ENCODE assay signal across 8 cellular contexts in the genomic region with DNA sequence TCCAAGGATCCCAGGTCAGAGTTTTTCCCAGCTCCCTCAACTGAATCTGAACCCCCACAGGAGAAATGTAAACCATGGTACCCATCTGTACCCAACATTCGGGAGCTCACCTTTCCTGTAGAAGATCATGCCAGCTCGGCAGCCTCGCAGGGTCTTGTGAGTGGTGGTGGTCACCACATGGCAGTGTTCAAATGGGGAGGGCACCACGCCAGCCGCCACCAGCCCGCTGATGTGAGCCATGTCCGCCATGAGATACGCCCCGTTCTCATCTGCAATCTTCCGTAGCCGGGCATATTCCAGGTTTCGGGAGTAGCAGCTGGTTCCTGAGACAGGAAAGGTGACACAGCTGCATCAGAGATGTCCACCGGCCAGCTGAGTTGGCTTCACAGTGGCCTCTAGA. TPM values are rescaled to one million over a fixed set of nuclear protein-coding genes. Genes with fewer than 3 reads are reported as not detected.
"Had no signal": no experiment of that assay in that cellular context is flagged by ENCODE, and none has a peak within 500 bp of the region (broad histone marks: within the 10 kb centered on the region; RNA-seq: fewer than 3 reads in every experiment).

No MANE protein-coding gene starts in this region.

- H2AFZ ChIP-seq: GM23338 had no signal

- H3K4me3 ChIP-seq: GM23338 had no signal

- H3K27ac ChIP-seq: HL-60 had no signal

- H3K27ac Mint-ChIP-seq: GM23338, H9, HFFc6, IgD-negative memory B cell had no signal

- H3K9me3 Mint-ChIP-seq: HFFc6, IgD-negative memory B cell had no signal

- H3K4me3 Mint-ChIP-seq: GM23338, H9, HFFc6, IgD-negative memory B cell had no signal

- H3K4me1 Mint-ChIP-seq: GM23338, H9 had no signal

- DNase-seq: H9, HFFc6, KBM-7 had no signal

- H3K27me3 Mint-ChIP-seq: IgD-negative memory B cell had no signal

- H3K4me2 ChIP-seq: GM23338 had no signal

RNA-seq across cellular contexts. Expression of a gene that starts 37.6 kb away (rescaled TPM):
- total RNA-seq: H1, HFFc6, HT1080 had no signal
- polyA plus RNA-seq: IgD-negative memory B cell had no signal
